In the genomic region with DNA sequence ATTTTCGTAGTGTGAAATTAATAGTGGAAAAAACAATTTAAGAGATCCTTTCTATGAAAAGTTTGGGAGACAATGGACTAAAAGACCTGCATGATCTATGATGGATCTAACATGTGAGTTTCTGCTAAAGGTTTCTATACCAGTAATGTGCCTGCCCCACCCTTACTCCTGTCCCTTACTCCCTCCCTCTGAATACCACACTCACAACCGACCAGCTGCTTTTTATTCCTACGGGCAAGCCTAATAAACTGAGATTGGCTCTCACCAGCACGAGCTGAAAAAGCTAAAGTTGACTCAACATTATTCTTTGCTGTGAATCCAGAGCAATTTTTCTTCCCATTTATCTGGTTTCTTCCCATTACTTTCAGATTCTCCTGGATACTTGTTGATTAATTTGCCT, we compare ENCODE assay signal across 1 cellular context.
TF ChIP-seq lines count a peak whose summit lies in the region.

No MANE protein-coding gene starts in this region.

TF ChIP-seq in WTC11, 78 proteins besides CTCF, POLR2A, EP300 and RAD21:
- TF ChIP-seq GTF2I (CRISPR knock-in tag; conservative IDR thresholded peaks at IDR 0.05) = no peak
- TF ChIP-seq, protein P1, sequence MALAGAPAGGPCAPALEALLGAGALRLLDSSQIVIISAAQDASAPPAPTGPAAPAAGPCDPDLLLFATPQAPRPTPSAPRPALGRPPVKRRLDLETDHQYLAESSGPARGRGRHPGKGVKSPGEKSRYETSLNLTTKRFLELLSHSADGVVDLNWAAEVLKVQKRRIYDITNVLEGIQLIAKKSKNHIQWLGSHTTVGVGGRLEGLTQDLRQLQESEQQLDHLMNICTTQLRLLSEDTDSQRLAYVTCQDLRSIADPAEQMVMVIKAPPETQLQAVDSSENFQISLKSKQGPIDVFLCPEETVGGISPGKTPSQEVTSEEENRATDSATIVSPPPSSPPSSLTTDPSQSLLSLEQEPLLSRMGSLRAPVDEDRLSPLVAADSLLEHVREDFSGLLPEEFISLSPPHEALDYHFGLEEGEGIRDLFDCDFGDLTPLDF (CRISPR knock-in tag; IDR thresholded peaks at IDR 0.05) = no peak
- TF ChIP-seq, protein P2, sequence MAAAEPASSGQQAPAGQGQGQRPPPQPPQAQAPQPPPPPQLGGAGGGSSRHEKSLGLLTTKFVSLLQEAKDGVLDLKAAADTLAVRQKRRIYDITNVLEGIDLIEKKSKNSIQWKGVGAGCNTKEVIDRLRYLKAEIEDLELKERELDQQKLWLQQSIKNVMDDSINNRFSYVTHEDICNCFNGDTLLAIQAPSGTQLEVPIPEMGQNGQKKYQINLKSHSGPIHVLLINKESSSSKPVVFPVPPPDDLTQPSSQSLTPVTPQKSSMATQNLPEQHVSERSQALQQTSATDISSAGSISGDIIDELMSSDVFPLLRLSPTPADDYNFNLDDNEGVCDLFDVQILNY (CRISPR knock-in tag; IDR thresholded peaks at IDR 0.05) = no peak
- no peak for TF ChIP-seq GRHL2 (CRISPR knock-in tag; IDR thresholded peaks at IDR 0.05; ENCODE audit: insufficient replicate concordance, severe bottlenecking)
- TF ChIP-seq, protein P3, sequence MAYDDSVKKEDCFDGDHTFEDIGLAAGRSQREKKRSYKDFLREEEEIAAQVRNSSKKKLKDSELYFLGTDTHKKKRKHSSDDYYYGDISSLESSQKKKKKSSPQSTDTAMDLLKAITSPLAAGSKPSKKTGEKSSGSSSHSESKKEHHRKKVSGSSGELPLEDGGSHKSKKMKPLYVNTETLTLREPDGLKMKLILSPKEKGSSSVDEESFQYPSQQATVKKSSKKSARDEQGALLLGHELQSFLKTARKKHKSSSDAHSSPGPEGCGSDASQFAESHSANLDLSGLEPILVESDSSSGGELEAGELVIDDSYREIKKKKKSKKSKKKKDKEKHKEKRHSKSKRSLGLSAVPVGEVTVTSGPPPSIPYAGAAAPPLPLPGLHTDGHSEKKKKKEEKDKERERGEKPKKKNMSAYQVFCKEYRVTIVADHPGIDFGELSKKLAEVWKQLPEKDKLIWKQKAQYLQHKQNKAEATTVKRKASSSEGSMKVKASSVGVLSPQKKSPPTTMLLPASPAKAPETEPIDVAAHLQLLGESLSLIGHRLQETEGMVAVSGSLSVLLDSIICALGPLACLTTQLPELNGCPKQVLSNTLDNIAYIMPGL (CRISPR knock-in tag; IDR thresholded peaks at IDR 0.05) = no peak
- TF ChIP-seq, protein P4, sequence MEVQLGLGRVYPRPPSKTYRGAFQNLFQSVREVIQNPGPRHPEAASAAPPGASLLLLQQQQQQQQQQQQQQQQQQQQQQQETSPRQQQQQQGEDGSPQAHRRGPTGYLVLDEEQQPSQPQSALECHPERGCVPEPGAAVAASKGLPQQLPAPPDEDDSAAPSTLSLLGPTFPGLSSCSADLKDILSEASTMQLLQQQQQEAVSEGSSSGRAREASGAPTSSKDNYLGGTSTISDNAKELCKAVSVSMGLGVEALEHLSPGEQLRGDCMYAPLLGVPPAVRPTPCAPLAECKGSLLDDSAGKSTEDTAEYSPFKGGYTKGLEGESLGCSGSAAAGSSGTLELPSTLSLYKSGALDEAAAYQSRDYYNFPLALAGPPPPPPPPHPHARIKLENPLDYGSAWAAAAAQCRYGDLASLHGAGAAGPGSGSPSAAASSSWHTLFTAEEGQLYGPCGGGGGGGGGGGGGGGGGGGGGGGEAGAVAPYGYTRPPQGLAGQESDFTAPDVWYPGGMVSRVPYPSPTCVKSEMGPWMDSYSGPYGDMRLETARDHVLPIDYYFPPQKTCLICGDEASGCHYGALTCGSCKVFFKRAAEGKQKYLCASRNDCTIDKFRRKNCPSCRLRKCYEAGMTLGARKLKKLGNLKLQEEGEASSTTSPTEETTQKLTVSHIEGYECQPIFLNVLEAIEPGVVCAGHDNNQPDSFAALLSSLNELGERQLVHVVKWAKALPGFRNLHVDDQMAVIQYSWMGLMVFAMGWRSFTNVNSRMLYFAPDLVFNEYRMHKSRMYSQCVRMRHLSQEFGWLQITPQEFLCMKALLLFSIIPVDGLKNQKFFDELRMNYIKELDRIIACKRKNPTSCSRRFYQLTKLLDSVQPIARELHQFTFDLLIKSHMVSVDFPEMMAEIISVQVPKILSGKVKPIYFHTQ (CRISPR knock-in tag; IDR thresholded peaks at IDR 0.05) = no peak
- TF ChIP-seq, protein P5, sequence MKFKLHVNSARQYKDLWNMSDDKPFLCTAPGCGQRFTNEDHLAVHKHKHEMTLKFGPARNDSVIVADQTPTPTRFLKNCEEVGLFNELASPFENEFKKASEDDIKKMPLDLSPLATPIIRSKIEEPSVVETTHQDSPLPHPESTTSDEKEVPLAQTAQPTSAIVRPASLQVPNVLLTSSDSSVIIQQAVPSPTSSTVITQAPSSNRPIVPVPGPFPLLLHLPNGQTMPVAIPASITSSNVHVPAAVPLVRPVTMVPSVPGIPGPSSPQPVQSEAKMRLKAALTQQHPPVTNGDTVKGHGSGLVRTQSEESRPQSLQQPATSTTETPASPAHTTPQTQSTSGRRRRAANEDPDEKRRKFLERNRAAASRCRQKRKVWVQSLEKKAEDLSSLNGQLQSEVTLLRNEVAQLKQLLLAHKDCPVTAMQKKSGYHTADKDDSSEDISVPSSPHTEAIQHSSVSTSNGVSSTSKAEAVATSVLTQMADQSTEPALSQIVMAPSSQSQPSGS (CRISPR knock-in tag; IDR thresholded peaks at IDR 0.05; ENCODE audit: borderline replicate concordance, low read depth) = no peak
- TF ChIP-seq PRRX2 (CRISPR knock-in tag; IDR thresholded peaks at IDR 0.05) = no peak
- TF ChIP-seq, protein P6, sequence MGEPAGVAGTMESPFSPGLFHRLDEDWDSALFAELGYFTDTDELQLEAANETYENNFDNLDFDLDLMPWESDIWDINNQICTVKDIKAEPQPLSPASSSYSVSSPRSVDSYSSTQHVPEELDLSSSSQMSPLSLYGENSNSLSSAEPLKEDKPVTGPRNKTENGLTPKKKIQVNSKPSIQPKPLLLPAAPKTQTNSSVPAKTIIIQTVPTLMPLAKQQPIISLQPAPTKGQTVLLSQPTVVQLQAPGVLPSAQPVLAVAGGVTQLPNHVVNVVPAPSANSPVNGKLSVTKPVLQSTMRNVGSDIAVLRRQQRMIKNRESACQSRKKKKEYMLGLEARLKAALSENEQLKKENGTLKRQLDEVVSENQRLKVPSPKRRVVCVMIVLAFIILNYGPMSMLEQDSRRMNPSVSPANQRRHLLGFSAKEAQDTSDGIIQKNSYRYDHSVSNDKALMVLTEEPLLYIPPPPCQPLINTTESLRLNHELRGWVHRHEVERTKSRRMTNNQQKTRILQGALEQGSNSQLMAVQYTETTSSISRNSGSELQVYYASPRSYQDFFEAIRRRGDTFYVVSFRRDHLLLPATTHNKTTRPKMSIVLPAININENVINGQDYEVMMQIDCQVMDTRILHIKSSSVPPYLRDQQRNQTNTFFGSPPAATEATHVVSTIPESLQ (CRISPR knock-in tag; IDR thresholded peaks at IDR 0.05) = no peak
- no peak for TF ChIP-seq CREB1 (CRISPR knock-in tag; IDR thresholded peaks at IDR 0.05)
- TF ChIP-seq, protein P7, sequence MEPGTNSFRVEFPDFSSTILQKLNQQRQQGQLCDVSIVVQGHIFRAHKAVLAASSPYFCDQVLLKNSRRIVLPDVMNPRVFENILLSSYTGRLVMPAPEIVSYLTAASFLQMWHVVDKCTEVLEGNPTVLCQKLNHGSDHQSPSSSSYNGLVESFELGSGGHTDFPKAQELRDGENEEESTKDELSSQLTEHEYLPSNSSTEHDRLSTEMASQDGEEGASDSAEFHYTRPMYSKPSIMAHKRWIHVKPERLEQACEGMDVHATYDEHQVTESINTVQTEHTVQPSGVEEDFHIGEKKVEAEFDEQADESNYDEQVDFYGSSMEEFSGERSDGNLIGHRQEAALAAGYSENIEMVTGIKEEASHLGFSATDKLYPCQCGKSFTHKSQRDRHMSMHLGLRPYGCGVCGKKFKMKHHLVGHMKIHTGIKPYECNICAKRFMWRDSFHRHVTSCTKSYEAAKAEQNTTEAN (CRISPR knock-in tag; IDR thresholded peaks at IDR 0.05) = no peak
